In the genomic region with DNA sequence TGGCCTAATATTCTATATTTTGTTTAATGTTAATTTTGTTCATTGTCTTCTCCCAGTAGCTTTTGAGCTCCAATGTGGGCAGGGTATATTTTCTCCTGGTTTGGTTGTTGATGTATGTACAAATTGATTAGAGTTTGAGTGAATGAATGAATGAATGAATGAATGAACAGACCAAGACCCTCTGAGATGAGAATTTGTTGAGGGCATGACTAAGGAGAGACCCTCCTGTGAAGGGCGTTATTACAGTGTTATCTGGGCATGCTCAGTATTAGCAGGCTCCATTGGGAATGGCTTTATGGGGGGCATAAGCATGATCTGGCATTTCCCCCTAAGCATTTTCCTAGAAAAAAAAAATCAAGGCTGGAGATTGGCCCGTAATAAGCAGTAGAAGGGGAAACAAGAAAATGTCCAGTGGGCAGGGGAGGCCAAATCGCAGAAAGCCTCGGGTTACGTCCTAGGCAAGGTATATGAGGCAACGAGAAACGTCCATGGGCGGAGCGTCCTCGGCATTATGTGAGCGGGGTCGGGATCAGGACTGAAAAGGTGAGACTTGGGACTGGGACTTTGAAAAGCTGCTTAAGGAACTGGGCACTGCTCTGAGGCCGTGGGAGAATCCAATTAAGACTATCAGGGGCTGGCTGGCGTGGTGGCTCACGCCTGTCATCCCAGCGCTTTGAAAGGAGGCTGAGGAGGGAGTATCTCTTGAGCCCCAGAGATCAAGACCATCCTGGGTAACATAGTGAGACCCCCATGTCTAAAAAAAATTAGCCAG, we compare ENCODE assay signal across 8 cellular contexts. TPM values are rescaled to one million over a fixed set of nuclear protein-coding genes. Genes with fewer than 3 reads are reported as not detected.
DNase-seq lines count a peak whose midpoint lies in the region; ATAC-seq, FAIRE-seq and TF ChIP-seq lines count a peak whose summit lies in the region.

No MANE protein-coding gene starts in this region.

- ATAC-seq in CD4-positive, alpha-beta T cell (ENCODE audit: poor library complexity): no peak

- no peaks in the 10 kb centered on the region for H3K27me3 ChIP-seq in CD4-positive, alpha-beta T cell (ENCODE audit: control insufficient read depth, insufficient read depth, low read length)
- H3K27me3 ChIP-seq in bronchial epithelial cell (ENCODE audit: control insufficient read depth, insufficient read depth, low read length): no peaks in the 10 kb centered on the region

- no peaks in the 10 kb centered on the region for H3K36me3 Mint-ChIP-seq in CD4-positive, alpha-beta T cell (ENCODE audit: low read depth)
- peaks cover 8% of the 10 kb centered on the region for H3K36me3 Mint-ChIP-seq in nephron (ENCODE audit: low read depth)

- H3K4me3 ChIP-seq in bronchial epithelial cell (ENCODE audit: low read depth, low read length): peak overlapping the region; percentile 58

- H3K36me3 ChIP-seq in bronchial epithelial cell (ENCODE audit: control insufficient read depth, insufficient read depth, low read length): no peaks in the 10 kb centered on the region

- no peaks in the 10 kb centered on the region for H3K9me3 ChIP-seq in CD4-positive, alpha-beta T cell (ENCODE audit: control insufficient read depth, low read length)

- peaks cover 24% of the 10 kb centered on the region for H3K4me1 Mint-ChIP-seq in CD4-positive, alpha-beta T cell (ENCODE audit: low read depth)
- peaks cover 27% of the 10 kb centered on the region for H3K4me1 Mint-ChIP-seq in nephron

- H3K27me3 Mint-ChIP-seq in CD4-positive, alpha-beta T cell: no peaks in the 10 kb centered on the region
- no peaks in the 10 kb centered on the region for H3K27me3 Mint-ChIP-seq in nephron (ENCODE audit: low read depth)

- no peaks in the 10 kb centered on the region for H3K9me3 Mint-ChIP-seq in CD4-positive, alpha-beta T cell
- H3K9me3 Mint-ChIP-seq in nephron: no peaks in the 10 kb centered on the region

- no peak for FAIRE-seq in bronchial epithelial cell (lab: Jason Lieb, UNC)

- no peak for TF ChIP-seq CTCF in CD4-positive, alpha-beta T cell (IDR thresholded peaks at IDR 0.05)
- TF ChIP-seq CTCF in bronchial epithelial cell (IDR thresholded peaks at IDR 0.05; ENCODE audit: insufficient read depth, low read length, severe bottlenecking): no peak
- no peak for TF ChIP-seq CTCF in nephron (IDR thresholded peaks at IDR 0.05; ENCODE audit: unreplicated experiment in 3 of 3)

- CTCF ChIA-PET in CD4-positive, alpha-beta T cell (lab: Charles Lee): no interaction called here

- intact Hi-C loops in CD4-positive, alpha-beta T cell (cut with DNase I, micrococcal nuclease): loop anchor here (2.0 to 10.0 kb wide), 3 partner anchors 16 to 283 kb away; partner anchors contain the start of genes PROSER3 (in 2 of the 2) and LRFN3 (in 1 of the 2)

- peak overlapping the region; percentile 90 for H3K4me3 Mint-ChIP-seq in CD4-positive, alpha-beta T cell
- peak overlapping the region; percentile 89 to 94 (median 92) for H3K4me3 Mint-ChIP-seq in nephron

- POLR2A ChIA-PET in CD4-positive, alpha-beta T cell (lab: Charles Lee): no interaction called here

- H3K27ac ChIP-seq in CD4-positive, alpha-beta T cell (ENCODE audit: low read depth, low read length): no peak overlapping the region

- no peak for DNase-seq in CD4-positive, alpha-beta T cell
- peak; percentile 39 for DNase-seq in MV-4-11 (lab: John Stamatoyannopoulos, UW)
- no peak for DNase-seq in bronchial epithelial cell (ENCODE audit: low read depth)
- no peak for DNase-seq in C1 segment of cervical spinal cord (lab: John Stamatoyannopoulos, UW)
- no peak for DNase-seq in NCI-H1694 treated with DMSO at 0.1 percent for 48 hours (lab: John Stamatoyannopoulos, UW)
- DNase-seq in amniotic stem cell (lab: John Stamatoyannopoulos, UW): no peak
- DNase-seq in activated CD8-positive, alpha-beta memory T cell treated with anti-CD3 and anti-CD28 coated beads for 24 hours: no peak

- no peak overlapping the region for H3K27ac Mint-ChIP-seq in CD4-positive, alpha-beta T cell
- no peak overlapping the region for H3K27ac Mint-ChIP-seq in nephron

RNA-seq across cellular contexts. Expression of gene ARHGAP33, which starts 0.9 kb away (rescaled TPM):
- total RNA-seq in CD4-positive, alpha-beta T cell: 10 to 100 TPM; 16.4 to 19.5 TPM
- total RNA-seq in bronchial epithelial cell: under 0.01 TPM in 1 of 2 replicates, not detected in the other

RNA-seq across cellular contexts. Expression of gene PROSER3, which starts 16.5 kb away (rescaled TPM):
- 10 to 100 TPM; 19.4 to 22.6 TPM for total RNA-seq in CD4-positive, alpha-beta T cell
- 1.3 and 2.6 TPM in 2 replicates for total RNA-seq in bronchial epithelial cell

RNA-seq across cellular contexts. Expression of gene HSPB6, which starts 17.6 kb away (rescaled TPM):
- total RNA-seq in CD4-positive, alpha-beta T cell: not detected
- 0.13 and 1.3 TPM in 2 replicates for total RNA-seq in bronchial epithelial cell

RNA-seq across cellular contexts. Expression of gene LIN37, which starts 26.1 kb away (rescaled TPM):
- 1 to 10 TPM; 4.8 to 6.0 TPM for total RNA-seq in CD4-positive, alpha-beta T cell
- total RNA-seq in bronchial epithelial cell: 5.3 and 7.0 TPM in 2 replicates

RNA-seq across cellular contexts. Expression of gene PSENEN, which starts 29.0 kb away (rescaled TPM):
- total RNA-seq in CD4-positive, alpha-beta T cell: 1 to 10 TPM; 7.3 to 9.4 TPM
- total RNA-seq in bronchial epithelial cell: 7.9 and 21.5 TPM in 2 replicates

Comparison
In these comparisons a context has a peak if more than half of its experiments do, and no peak if none do; other contexts are left out.
1. RNA of gene ARHGAP33, which starts 0.9 kb away (total RNA-seq): 16.4 to 19.5 TPM in CD4-positive, alpha-beta T cell; under 0.01 TPM in bronchial epithelial cell; every median in the first group is over 10 times any median in the second.